1 cellular context compared by ENCODE assay signal in genomic region chr1:6488602-6489382, GRCh38.
TF ChIP-seq lines count a peak whose summit lies in the region.

No MANE protein-coding gene starts in this region.

TF ChIP-seq in HEK293, 187 proteins besides CTCF, POLR2A, EP300 and RAD21 (continued from another document):
- TF ChIP-seq PRDM2 (tag by site-specific recombination; IDR thresholded peaks at IDR 0.05; ENCODE audit: borderline replicate concordance), result no peak
- no peak for TF ChIP-seq ZNF404 (tag by site-specific recombination; IDR thresholded peaks at IDR 0.05)
- TF ChIP-seq ZNF394 (tag by site-specific recombination; IDR thresholded peaks at IDR 0.05; ENCODE audit: borderline replicate concordance), result no peak
- no peak for TF ChIP-seq ZNF629 (tag by site-specific recombination; IDR thresholded peaks at IDR 0.05)
- TF ChIP-seq ZNF792 (tag by site-specific recombination; IDR thresholded peaks at IDR 0.05), result no peak
- no peak for TF ChIP-seq ZNF555 (tag by site-specific recombination; conservative IDR thresholded peaks at IDR 0.05)
- 0 out of 2 replicates have a peak, but pooled peaks have one; percentile 37 for TF ChIP-seq PRDM10 (tag by site-specific recombination; IDR thresholded peaks at IDR 0.05)
- TF ChIP-seq PATZ1 (tag by site-specific recombination; IDR thresholded peaks at IDR 0.05), result peak; percentile 62
- peak; percentile 40; the same call in 1 of the 2 replicates for TF ChIP-seq SP3 (tag by site-specific recombination; IDR thresholded peaks at IDR 0.05)
- peak; percentile 33; the same call in 1 of the 2 replicates for TF ChIP-seq KLF17 (tag by site-specific recombination; IDR thresholded peaks at IDR 0.05)
- 0 out of 2 replicates have a peak, but pooled peaks have one; percentile 37 for TF ChIP-seq KLF7 (tag by site-specific recombination; IDR thresholded peaks at IDR 0.05; ENCODE audit: borderline replicate concordance)
